In the genomic region with DNA sequence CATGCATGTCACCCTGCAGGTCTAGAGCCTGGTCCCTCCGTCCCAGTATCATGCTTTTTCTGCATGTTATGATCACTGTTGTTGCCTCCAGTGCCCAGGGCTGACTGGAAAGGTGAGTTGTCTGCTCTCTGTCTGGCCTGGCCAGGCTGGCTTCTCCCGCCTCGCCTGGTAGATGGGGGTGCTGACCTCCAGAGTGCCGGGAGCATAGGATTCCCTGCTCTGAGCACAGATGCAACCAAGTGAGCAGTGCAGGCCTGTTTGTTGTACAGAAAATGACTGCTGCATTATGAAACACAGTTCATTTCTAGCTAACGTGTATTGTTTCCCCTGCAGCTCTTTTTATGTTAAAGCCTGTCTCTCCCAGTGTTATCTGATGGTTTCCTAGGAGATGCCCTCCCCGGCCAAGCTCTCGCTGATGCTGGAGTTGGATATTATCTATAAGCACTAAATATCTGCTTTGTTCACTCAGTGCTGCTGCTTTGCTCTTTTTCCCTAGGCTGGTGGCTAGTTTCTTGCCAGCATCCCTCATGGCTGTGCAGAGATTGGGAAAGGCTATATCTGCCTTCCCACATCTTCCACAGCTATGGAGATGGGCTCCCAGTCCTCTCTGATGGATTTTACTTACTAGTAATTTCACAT, we compare ENCODE assay signal across 30 cellular contexts.
DNase-seq lines count a peak whose midpoint lies in the region; TF ChIP-seq lines count a peak whose summit lies in the region.
"Had no signal": no experiment of that assay in that cellular context is flagged by ENCODE, and none has a peak within 500 bp of the region (broad histone marks: within the 10 kb centered on the region; RNA-seq: fewer than 3 reads in every experiment).

No MANE protein-coding gene starts in this region.

- H3K4me1 Mint-ChIP-seq in nephron progenitor cell: peaks cover 17% of the 10 kb centered on the region
- H3K4me1 Mint-ChIP-seq: activated B cell treated with CpG ODN at 0.5 μM for 24 hours; activated CD8-positive, alpha-beta memory T cell treated with anti-CD3 and anti-CD28 coated beads, Interleukin-2, amount 10 ng/mL, durations not matched to agents 7 days and 5 days; activated naive CD8-positive, alpha-beta T cell treated with anti-CD3 and anti-CD28 coated beads, Interleukin-2, amount 10 ng/mL, durations not matched to agents 7 days and 5 days; CD4-positive, CD25-positive, alpha-beta regulatory T cell; naive thymus-derived CD8-positive, alpha-beta T cell had no signal

- H3F3A ChIP-seq in SK-N-SH (replicated peaks; ENCODE audit: insufficient read depth): no peaks in the 10 kb centered on the region

- H3K9me2 ChIP-seq in SK-N-SH: no peaks in the 10 kb centered on the region

- H3K36me3 Mint-ChIP-seq in nephron progenitor cell (ENCODE audit: low read depth): no peaks in the 10 kb centered on the region
- H3K36me3 Mint-ChIP-seq: activated CD8-positive, alpha-beta memory T cell treated with anti-CD3 and anti-CD28 coated beads, Interleukin-2, amount 10 ng/mL, durations not matched to agents 7 days and 5 days; activated naive CD8-positive, alpha-beta T cell treated with anti-CD3 and anti-CD28 coated beads, Interleukin-2, amount 10 ng/mL, durations not matched to agents 7 days and 5 days; CD4-positive, CD25-positive, alpha-beta regulatory T cell; naive thymus-derived CD8-positive, alpha-beta T cell had no signal

- H4K20me1 ChIP-seq in SK-N-SH (ENCODE audit: insufficient read depth): no peaks in the 10 kb centered on the region

- no peak overlapping the region for H3K9ac ChIP-seq in SK-N-SH

- no peak overlapping the region for H3K27ac Mint-ChIP-seq in nephron progenitor cell
- H3K27ac Mint-ChIP-seq: activated B cell treated with CpG ODN at 0.5 μM for 24 hours; activated CD8-positive, alpha-beta memory T cell treated with anti-CD3 and anti-CD28 coated beads, Interleukin-2, amount 10 ng/mL, durations not matched to agents 7 days and 5 days; activated naive CD8-positive, alpha-beta T cell treated with anti-CD3 and anti-CD28 coated beads, Interleukin-2, amount 10 ng/mL, durations not matched to agents 7 days and 5 days; CD4-positive, CD25-positive, alpha-beta regulatory T cell; effector memory CD8-positive, alpha-beta T cell; naive thymus-derived CD8-positive, alpha-beta T cell had no signal

- no peak overlapping the region for H2AFZ ChIP-seq in SK-N-SH (ENCODE audit: low read depth)

- peak; percentile 52 for TF ChIP-seq RAD21 in SK-N-SH (IDR thresholded peaks at IDR 0.05; ENCODE audit: low read length)

- no peak overlapping the region for H3K4me3 ChIP-seq in SK-N-SH (ENCODE audit: low read depth in 2 of 2, low read length in 1 of 2)
- H3K4me3 ChIP-seq: ascending aorta, ovary, uterus had no signal

- TF ChIP-seq CTCF in SK-N-SH (IDR thresholded peaks at IDR 0.05): no peak
- TF ChIP-seq CTCF in nephron progenitor cell (IDR thresholded peaks at IDR 0.05): no peak

- peaks cover 0 to 67% of the 10 kb centered on the region in 2 experiments; a peak in 2 of 4 replicates for H3K4me1 ChIP-seq in SK-N-SH (ENCODE audit: control insufficient read depth in 1 of 2, insufficient read depth in 2 of 2, low read depth in 1 of 2, low read length in 1 of 2)
- H3K4me1 ChIP-seq: ascending aorta, uterus had no signal

- no peaks in the 10 kb centered on the region for H3K27me3 ChIP-seq in SK-N-SH (ENCODE audit: insufficient read depth)
- no peaks in the 10 kb centered on the region for H3K27me3 ChIP-seq in layer of hippocampus (ENCODE audit: control insufficient read depth, insufficient read depth, low read length)
- H3K27me3 ChIP-seq: ascending aorta, ovary, uterus had no signal

- no peak overlapping the region for H3K4me3 Mint-ChIP-seq in nephron progenitor cell
- H3K4me3 Mint-ChIP-seq: activated B cell treated with CpG ODN at 0.5 μM for 24 hours; activated CD8-positive, alpha-beta memory T cell treated with anti-CD3 and anti-CD28 coated beads, Interleukin-2, amount 10 ng/mL, durations not matched to agents 7 days and 5 days; activated naive CD8-positive, alpha-beta T cell treated with anti-CD3 and anti-CD28 coated beads, Interleukin-2, amount 10 ng/mL, durations not matched to agents 7 days and 5 days; activated T-cell treated with anti-CD3 and anti-CD28 coated beads, Interleukin-2, amount 50 U/mL, for 4 hours; CD4-positive, CD25-positive, alpha-beta regulatory T cell; effector memory CD8-positive, alpha-beta T cell; naive thymus-derived CD8-positive, alpha-beta T cell had no signal

- POLR2A ChIA-PET in SK-N-SH (lab: Yijun Ruan, JAX): interaction anchor here (0.7 to 1.5 kb wide), 12 partner anchors 11 to 351 kb away, joined by 3 to 12 read pairs (median 4); no protein-coding TSS in a partner anchor

- TF ChIP-seq EP300 in SK-N-SH (IDR thresholded peaks at IDR 0.05; ENCODE audit: borderline replicate concordance in 1 of 2, low read depth in 1 of 2, low read length in 1 of 2): no peak; a peak in 2 of 4 replicates

- CTCF ChIA-PET in SK-N-SH (lab: Yijun Ruan, JAX): interaction anchor here (0.7 to 2.7 kb wide), 14 partner anchors 11 to 377 kb away, joined by 3 to 29 read pairs (median 3); no protein-coding TSS in a partner anchor

- H3K27me3 Mint-ChIP-seq in nephron progenitor cell (ENCODE audit: low read depth, poor library complexity): peaks cover 8% of the 10 kb centered on the region
- H3K27me3 Mint-ChIP-seq: activated B cell treated with CpG ODN at 0.5 μM for 24 hours; activated CD8-positive, alpha-beta memory T cell treated with anti-CD3 and anti-CD28 coated beads, Interleukin-2, amount 10 ng/mL, durations not matched to agents 7 days and 5 days; activated naive CD8-positive, alpha-beta T cell treated with anti-CD3 and anti-CD28 coated beads, Interleukin-2, amount 10 ng/mL, durations not matched to agents 7 days and 5 days; CD4-positive, CD25-positive, alpha-beta regulatory T cell; effector memory CD8-positive, alpha-beta T cell had no signal

- peak; percentile 65 for DNase-seq in NCI-H748 (lab: John Stamatoyannopoulos, UW; ENCODE audit: unreplicated experiment)
- no peak for DNase-seq in NCI-H748 treated with DMSO at 0.1 percent for 48 hours (lab: John Stamatoyannopoulos, UW)
- DNase-seq in SK-N-SH: peak; percentile 92
- DNase-seq in substantia nigra (lab: John Stamatoyannopoulos, UW): no peak
- DNase-seq in AG08395 (ENCODE audit: low spot score): no peak
- DNase-seq in nephron progenitor cell: no peak
- DNase-seq in mucosa of gallbladder (ENCODE audit: low spot score): no peak
- DNase-seq: activated B cell treated with CpG ODN at 0.5 μM for 24 hours; activated CD8-positive, alpha-beta memory T cell treated with anti-CD3 and anti-CD28 coated beads, Interleukin-2, amount 10 ng/mL, durations not matched to agents 7 days and 5 days; activated gamma-delta T cell; activated naive CD8-positive, alpha-beta T cell treated with anti-CD3 and anti-CD28 coated beads, Interleukin-2, amount 10 ng/mL, durations not matched to agents 7 days and 5 days; activated T-cell treated with anti-CD3 and anti-CD28 coated beads, Interleukin-2, amount 50 U/mL, for 4 hours; CD4-positive, CD25-positive, alpha-beta regulatory T cell; cortex of kidney; effector memory CD8-positive, alpha-beta T cell; EL; glutamatergic neuron; islet precursor cell; naive thymus-derived CD8-positive, alpha-beta T cell; NCI-H1092 treated with DMSO at 0.1 percent for 48 hours; NCI-H2029; NCI-H226; NCI-H82; ovary; SHP77 treated with DMSO at 0.1 percent for 48 hours; stimulated activated naive CD4-positive, alpha-beta T cell; SW 1271; uterus had no signal

- 0 out of 2 replicates have a peak, but pooled peaks cover 8% of the 10 kb centered on the region for H3K9me3 ChIP-seq in SK-N-SH
- H3K9me3 ChIP-seq: ascending aorta, ovary, uterus had no signal

- H3K27ac ChIP-seq in SK-N-SH (ENCODE audit: low read depth in 2 of 2, low read length in 1 of 2): peak overlapping the region; percentile 12 to 99; a peak in 2 of 4 replicates
- peak overlapping the region; percentile 17 for H3K27ac ChIP-seq in layer of hippocampus (ENCODE audit: low read depth, low read length)
- H3K27ac ChIP-seq in substantia nigra (ENCODE audit: low read depth, low read length, poor library complexity, severe bottlenecking): peak overlapping the region; percentile 47
- H3K27ac ChIP-seq: ascending aorta, ovary, uterus had no signal

- H3K79me2 ChIP-seq in SK-N-SH (ENCODE audit: insufficient read depth): no peaks in the 10 kb centered on the region

- no peak overlapping the region for H3K4me2 ChIP-seq in SK-N-SH

- H3K36me3 ChIP-seq in SK-N-SH (replicated peaks in 1 of 2; ENCODE audit: control insufficient read depth in 1 of 2, insufficient read depth in 2 of 2, low read length in 1 of 2): no peaks in the 10 kb centered on the region
- H3K36me3 ChIP-seq: ascending aorta, ovary, uterus had no signal

- WGBS in SK-N-SH (ENCODE audit: low lambda C conversion rate): 11% methylated on average over 7 of the region's 7 CpGs

- H3K9me3 Mint-ChIP-seq in nephron progenitor cell: no peaks in the 10 kb centered on the region
- H3K9me3 Mint-ChIP-seq: activated B cell treated with CpG ODN at 0.5 μM for 24 hours; activated naive CD8-positive, alpha-beta T cell treated with anti-CD3 and anti-CD28 coated beads, Interleukin-2, amount 10 ng/mL, durations not matched to agents 7 days and 5 days; activated T-cell treated with anti-CD3 and anti-CD28 coated beads, Interleukin-2, amount 50 U/mL, for 4 hours had no signal

TF ChIP-seq in SK-N-SH, 30 proteins besides CTCF, POLR2A, EP300 and RAD21 (continues in another document):
- TF ChIP-seq, protein P1, sequence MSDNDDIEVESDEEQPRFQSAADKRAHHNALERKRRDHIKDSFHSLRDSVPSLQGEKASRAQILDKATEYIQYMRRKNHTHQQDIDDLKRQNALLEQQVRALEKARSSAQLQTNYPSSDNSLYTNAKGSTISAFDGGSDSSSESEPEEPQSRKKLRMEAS (IDR thresholded peaks at IDR 0.05; ENCODE audit: low read depth): no peak
- TF ChIP-seq IRF3 (IDR thresholded peaks at IDR 0.05; ENCODE audit: low read depth, low read length): no peak
- TF ChIP-seq EZH2phosphoT487 (IDR thresholded peaks at IDR 0.05; ENCODE audit: borderline replicate concordance, low read depth): no peak
- TF ChIP-seq FOSL2 (IDR thresholded peaks at IDR 0.05; ENCODE audit: borderline replicate concordance, low read depth): no peak
- peak; percentile 80 for TF ChIP-seq CHD2 (IDR thresholded peaks at IDR 0.05; ENCODE audit: low read length, partially characterized antibody)
- no peak for TF ChIP-seq NFIC (IDR thresholded peaks at IDR 0.05; ENCODE audit: borderline replicate concordance)
- peak; percentile 76; the same call in 1 of the 2 replicates for TF ChIP-seq MXI1 (IDR thresholded peaks at IDR 0.05; ENCODE audit: low read depth, low read length)
- TF ChIP-seq JUND (IDR thresholded peaks at IDR 0.05): no peak

Comparison
In these comparisons a context has a peak if more than half of its experiments do, and no peak if none do; other contexts are left out.
1. DNase-seq: peak in NCI-H748 (single experiment) and SK-N-SH (single experiment); none in NCI-H748 treated with DMSO at 0.1 percent for 48 hours (single experiment), substantia nigra (0 of 49), AG08395 (single experiment), nephron progenitor cell (single experiment) and mucosa of gallbladder (single experiment).
2. Peak in every context shown above with its lines, with median percentiles within 50 percentile points of each other: H3K27ac ChIP-seq.